ENCODE assay signal across 9 cellular contexts in genomic region chr2:218993345-218994315, GRCh38. TPM values are rescaled to one million over a fixed set of nuclear protein-coding genes. Genes with fewer than 3 reads are reported as not detected.
DNase-seq lines count a peak whose midpoint lies in the region; ATAC-seq lines count a peak whose summit lies in the region.
"Had no signal": no experiment of that assay in that cellular context is flagged by ENCODE, and none has a peak within 500 bp of the region (broad histone marks: within the 10 kb centered on the region; RNA-seq: fewer than 3 reads in every experiment).

TSS of gene CRYBA2 (minus strand) at chr2:218993422. CDS start at chr2:218993176, 246 bp downstream.

- ATAC-seq in HG02981 (IDR thresholded peaks at IDR 0.05; ENCODE audit: unreplicated experiment) (no peak), HG02885 (IDR thresholded peaks at IDR 0.05; ENCODE audit: poor library complexity, unreplicated experiment) (no peak)

- peak; percentile 69 for DNase-seq in Daoy (ENCODE audit: low read depth)
- peak; percentile 20 for DNase-seq in NCI-H2081 treated with DMSO at 0.1 percent for 48 hours (lab: John Stamatoyannopoulos, UW)
- peak; percentile 17 for DNase-seq in epidermal melanocyte (ENCODE audit: insufficient read length, low spot score)
- DNase-seq in retina = peak; percentile 71
- no peak for DNase-seq in NCI-H2029 (lab: John Stamatoyannopoulos, UW)
- DNase-seq in glomerular visceral epithelial cell (ENCODE audit: extremely low spot score) = no peak

RNA-seq across cellular contexts. Expression of gene CRYBA2, which starts in this region (rescaled TPM):
- 2.2 and 4.3 TPM in 2 replicates for total RNA-seq in Daoy (2014; rRNA removed; shearing (Covaris generic))
- total RNA-seq: H4 had no signal

Comparison
In these comparisons a context has a peak if more than half of its experiments do, and no peak if none do; other contexts are left out.
1. DNase-seq: peak in Daoy (single experiment), NCI-H2081 treated with DMSO at 0.1 percent for 48 hours (single experiment), epidermal melanocyte (single experiment) and retina (single experiment); none in NCI-H2029 (single experiment) and glomerular visceral epithelial cell (single experiment).